Comparison of ENCODE assay signal across 10 cellular contexts in the genomic region with DNA sequence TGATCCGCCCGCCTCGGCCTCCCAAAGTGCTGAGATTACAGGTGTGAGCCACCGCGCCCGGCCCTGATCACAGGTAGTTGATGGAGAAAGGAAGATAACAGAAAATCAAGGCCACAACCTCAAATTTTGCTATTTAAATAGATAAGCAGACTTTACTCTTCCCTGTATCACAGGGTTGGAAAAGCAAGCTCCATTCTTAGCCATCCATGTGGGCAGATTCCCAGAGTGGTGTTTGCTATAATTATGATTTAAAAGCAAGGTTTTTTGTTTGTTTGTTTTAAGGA. TPM values are rescaled to one million over a fixed set of nuclear protein-coding genes. Genes with fewer than 3 reads are reported as not detected.
DNase-seq lines count a peak whose midpoint lies in the region; ATAC-seq and TF ChIP-seq lines count a peak whose summit lies in the region.
"Had no signal": no experiment of that assay in that cellular context is flagged by ENCODE, and none has a peak within 500 bp of the region (broad histone marks: within the 10 kb centered on the region; RNA-seq: fewer than 3 reads in every experiment).

No MANE protein-coding gene starts in this region.

- H3K27me3 ChIP-seq in PC-9 (ENCODE audit: insufficient read depth, low read depth) (no peaks in the 10 kb centered on the region), esophagus (ENCODE audit: control insufficient read depth in 1 of 2, insufficient read depth in 2 of 2, low read length in 2 of 2) (no peaks in the 10 kb centered on the region), MM.1S (replicated peaks; ENCODE audit: insufficient read depth, low read length) (no peaks in the 10 kb centered on the region)
- H3K27me3 ChIP-seq: cardiac muscle cell had no signal

- no peaks in the 10 kb centered on the region for H3K27me3 Mint-ChIP-seq in T-helper 1 cell treated with Interleukin-12 subunit alpha and Interleukin-12 subunit beta and Interleukin-4 antibody, amounts not matched to agents 30 μg/mL and 1 μg/mL, for 36 hours (ENCODE audit: low read depth)

- no peak for TF ChIP-seq CTCF in PC-9 (conservative IDR thresholded peaks at IDR 0.05)
- no peak for TF ChIP-seq CTCF in MM.1S (IDR thresholded peaks at IDR 0.05; ENCODE audit: low read length)

- H3K27ac Mint-ChIP-seq in T-helper 1 cell treated with Interleukin-12 subunit alpha and Interleukin-12 subunit beta and Interleukin-4 antibody, amounts not matched to agents 30 μg/mL and 1 μg/mL, for 36 hours, result peak overlapping the region; percentile 90
- peak overlapping the region; percentile 93 for H3K27ac Mint-ChIP-seq in stimulated activated effector memory CD8-positive, alpha-beta T cell treated with anti-CD3 and anti-CD28 coated beads, Interleukin-12 subunit alpha, Interleukin-12 subunit beta, amount 100 ng/mL, for 72 hours

- 89 to 95% methylated on average over 6 of the region's 6 CpGs for WGBS in esophagus, 2 donors

- intact Hi-C loops in PC-9 (cut with micrococcal nuclease; ENCODE audit: unreplicated experiment), result no loop called here

- DNase-seq in T-helper 1 cell, result no peak
- DNase-seq in PC-9, result no peak
- DNase-seq in stimulated activated effector memory CD8-positive, alpha-beta T cell treated with anti-CD3 and anti-CD28 coated beads, Interleukin-12 subunit alpha, Interleukin-12 subunit beta, amount 100 ng/mL, for 72 hours (ENCODE audit: low spot score in 2 of 2), result no peak
- DNase-seq in MM.1S, result no peak
- no peak for DNase-seq in UCSD-AML1 (lab: John Stamatoyannopoulos, UW; ENCODE audit: unreplicated experiment)

- peak overlapping the region; percentile 79 for H3K4me2 ChIP-seq in PC-9
- no peak overlapping the region for H3K4me2 ChIP-seq in MM.1S (ENCODE audit: low read depth, low read length)

- H3K9me2 ChIP-seq in PC-9 (ENCODE audit: insufficient read depth) (no peaks in the 10 kb centered on the region), MM.1S (replicated peaks; ENCODE audit: insufficient read depth, low read length) (no peaks in the 10 kb centered on the region)

- POLR2A ChIA-PET in PC-9 (lab: Charles Lee; ENCODE audit: unreplicated experiment), result interaction anchor here (0.5 to 0.9 kb wide), 5 partner anchors 9 to 1988 kb away, joined by 3 to 8 read pairs (median 6); no protein-coding TSS in a partner anchor

- H3K9me3 ChIP-seq in PC-9 (ENCODE audit: insufficient read depth, low read depth) (no peaks in the 10 kb centered on the region), esophagus (ENCODE audit: control insufficient read depth in 2 of 2, insufficient read depth in 1 of 2, low read depth in 1 of 2, low read length in 1 of 2) (no peaks in the 10 kb centered on the region), MM.1S (replicated peaks; ENCODE audit: insufficient read depth, low read length) (no peaks in the 10 kb centered on the region)
- H3K9me3 ChIP-seq: thoracic aorta had no signal

- H4K20me1 ChIP-seq in PC-9 (ENCODE audit: insufficient read depth) (no peaks in the 10 kb centered on the region), MM.1S (ENCODE audit: insufficient read depth, low read length) (no peaks in the 10 kb centered on the region)

- H3K27ac ChIP-seq in PC-9 (peak overlapping the region; percentile 99), esophagus (ENCODE audit: low read depth in 2 of 2, low read length in 1 of 2) (peak overlapping the region; percentile 69 to 89), MM.1S (ENCODE audit: low read length) (no peak overlapping the region)
- H3K27ac ChIP-seq: cardiac muscle cell had no signal

- H3K36me3 ChIP-seq in PC-9 (ENCODE audit: low read depth), result no peaks in the 10 kb centered on the region
- no peaks in the 10 kb centered on the region for H3K36me3 ChIP-seq in esophagus (ENCODE audit: control insufficient read depth in 2 of 2, insufficient read depth in 2 of 2, low read length in 1 of 2)
- H3K36me3 ChIP-seq in MM.1S (replicated peaks; ENCODE audit: insufficient read depth, low read length), result no peaks in the 10 kb centered on the region
- H3K36me3 ChIP-seq: cardiac muscle cell, thoracic aorta had no signal

- H3K9ac ChIP-seq in MM.1S (ENCODE audit: low read length), result no peak overlapping the region

- peaks cover 4% of the 10 kb centered on the region for H3K36me3 Mint-ChIP-seq in T-helper 1 cell treated with Interleukin-12 subunit alpha and Interleukin-12 subunit beta and Interleukin-4 antibody, amounts not matched to agents 30 μg/mL and 1 μg/mL, for 36 hours (ENCODE audit: low read depth)
- peaks cover 43% of the 10 kb centered on the region for H3K36me3 Mint-ChIP-seq in stimulated activated effector memory CD8-positive, alpha-beta T cell treated with anti-CD3 and anti-CD28 coated beads, Interleukin-12 subunit alpha, Interleukin-12 subunit beta, amount 100 ng/mL, for 72 hours

- H2AFZ ChIP-seq in PC-9 (no peak overlapping the region), MM.1S (ENCODE audit: low read length) (no peak overlapping the region)

- H3K4me3 ChIP-seq in PC-9 (no peak overlapping the region; the same call in 1 of the 2 replicates), esophagus (ENCODE audit: low read depth in 1 of 2, low read length in 2 of 2) (no peak overlapping the region), MM.1S (ENCODE audit: low read length) (no peak overlapping the region)
- H3K4me3 ChIP-seq: cardiac muscle cell had no signal

- H3K4me1 ChIP-seq in PC-9 (replicated peaks; ENCODE audit: insufficient read depth), result peaks cover 85% of the 10 kb centered on the region
- peaks cover 0 to 3% of the 10 kb centered on the region in 2 donors for H3K4me1 ChIP-seq in esophagus (ENCODE audit: control insufficient read depth in 2 of 2, insufficient read depth in 2 of 2, low read length in 1 of 2)
- peaks cover 35% of the 10 kb centered on the region for H3K4me1 ChIP-seq in MM.1S (ENCODE audit: low read length)

- H3K4me3 Mint-ChIP-seq in T-helper 1 cell treated with Interleukin-12 subunit alpha and Interleukin-12 subunit beta and Interleukin-4 antibody, amounts not matched to agents 30 μg/mL and 1 μg/mL, for 36 hours, result no peak overlapping the region
- peak overlapping the region; percentile 56 for H3K4me3 Mint-ChIP-seq in stimulated activated effector memory CD8-positive, alpha-beta T cell treated with anti-CD3 and anti-CD28 coated beads, Interleukin-12 subunit alpha, Interleukin-12 subunit beta, amount 100 ng/mL, for 72 hours

- peaks cover 66% of the 10 kb centered on the region for H3K4me1 Mint-ChIP-seq in T-helper 1 cell treated with Interleukin-12 subunit alpha and Interleukin-12 subunit beta and Interleukin-4 antibody, amounts not matched to agents 30 μg/mL and 1 μg/mL, for 36 hours (ENCODE audit: low read depth)
- peaks cover 53% of the 10 kb centered on the region for H3K4me1 Mint-ChIP-seq in stimulated activated effector memory CD8-positive, alpha-beta T cell treated with anti-CD3 and anti-CD28 coated beads, Interleukin-12 subunit alpha, Interleukin-12 subunit beta, amount 100 ng/mL, for 72 hours

- CTCF ChIA-PET in PC-9 (lab: Charles Lee), result no interaction called here

- H3K79me2 ChIP-seq in PC-9 (ENCODE audit: low read depth), result peaks cover 17% of the 10 kb centered on the region
- H3K79me2 ChIP-seq in MM.1S (ENCODE audit: low read length), result no peaks in the 10 kb centered on the region

- ATAC-seq in stimulated activated effector memory CD8-positive, alpha-beta T cell treated with anti-CD3 and anti-CD28 coated beads, Interleukin-12 subunit alpha, Interleukin-12 subunit beta, amount 100 ng/mL, for 72 hours, result no peak
- ATAC-seq in HG03457 (IDR thresholded peaks at IDR 0.05; ENCODE audit: unreplicated experiment), result no peak

- H3F3A ChIP-seq in PC-9 (ENCODE audit: insufficient read depth, low read depth) (peaks cover 83% of the 10 kb centered on the region), MM.1S (ENCODE audit: insufficient read depth, low read length) (peaks cover 40% of the 10 kb centered on the region)

- H3K9me3 Mint-ChIP-seq in T-helper 1 cell treated with Interleukin-12 subunit alpha and Interleukin-12 subunit beta and Interleukin-4 antibody, amounts not matched to agents 30 μg/mL and 1 μg/mL, for 36 hours, result no peaks in the 10 kb centered on the region
- no peaks in the 10 kb centered on the region for H3K9me3 Mint-ChIP-seq in stimulated activated effector memory CD8-positive, alpha-beta T cell treated with anti-CD3 and anti-CD28 coated beads, Interleukin-12 subunit alpha, Interleukin-12 subunit beta, amount 100 ng/mL, for 72 hours

- BruUV-seq in PC-9 (replicated peaks; lab: Mats Ljungman, UMichigan), result no TSS peak

RNA-seq across cellular contexts. Expression of gene TUBD1, which starts 44.4 kb away (rescaled TPM):
- 11.8 and 13.5 TPM in 2 replicates for total RNA-seq in PC-9 (2021)
- 1 to 10 TPM; 7.1 to 8.4 TPM for polyA plus RNA-seq in esophagus

RNA-seq across cellular contexts. Expression of gene RPS6KB1, which starts 44.6 kb away (rescaled TPM):
- 31.4 and 41.8 TPM in 2 replicates for total RNA-seq in PC-9 (2021)
- polyA plus RNA-seq in esophagus, result 10 to 100 TPM; 13.2 to 13.5 TPM
